Comparison of ENCODE assay signal across 2 cellular contexts in the genomic region with DNA sequence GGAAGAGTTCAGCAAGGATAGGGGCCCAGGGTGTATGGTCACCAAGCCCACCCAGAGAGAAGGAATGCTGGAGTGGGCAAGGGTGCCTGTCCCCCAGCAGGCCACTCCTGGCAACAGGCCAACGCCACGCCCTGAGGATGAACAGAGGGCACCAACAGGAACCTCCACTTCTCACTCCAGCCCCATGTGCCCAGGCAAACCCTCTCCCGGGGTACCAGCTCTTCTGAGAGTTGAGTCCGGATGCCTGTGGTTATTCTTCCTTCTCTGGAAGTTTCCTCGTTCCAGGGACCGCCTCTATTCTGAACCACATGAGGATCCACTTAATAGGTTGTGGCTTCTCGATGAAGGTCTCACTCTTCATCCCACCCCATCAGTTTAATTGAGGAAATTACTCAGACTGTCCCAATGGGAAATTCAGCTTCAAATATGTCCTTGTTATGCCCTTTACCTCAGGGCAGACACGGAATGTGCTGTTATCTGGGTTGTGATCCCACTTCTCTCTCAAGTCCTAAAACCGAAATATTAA.
TF ChIP-seq lines count a peak whose summit lies in the region.

No MANE protein-coding gene starts in this region.

TF ChIP-seq in A549, 52 proteins besides CTCF, POLR2A, EP300 and RAD21 (continued from another document):
- TF ChIP-seq KDM1A (IDR thresholded peaks at IDR 0.05; ENCODE audit: low read depth), result no peak
- TF ChIP-seq, protein P1, sequence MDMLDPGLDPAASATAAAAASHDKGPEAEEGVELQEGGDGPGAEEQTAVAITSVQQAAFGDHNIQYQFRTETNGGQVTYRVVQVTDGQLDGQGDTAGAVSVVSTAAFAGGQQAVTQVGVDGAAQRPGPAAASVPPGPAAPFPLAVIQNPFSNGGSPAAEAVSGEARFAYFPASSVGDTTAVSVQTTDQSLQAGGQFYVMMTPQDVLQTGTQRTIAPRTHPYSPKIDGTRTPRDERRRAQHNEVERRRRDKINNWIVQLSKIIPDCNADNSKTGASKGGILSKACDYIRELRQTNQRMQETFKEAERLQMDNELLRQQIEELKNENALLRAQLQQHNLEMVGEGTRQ (IDR thresholded peaks at IDR 0.05), result no peak
- TF ChIP-seq, protein P2, sequence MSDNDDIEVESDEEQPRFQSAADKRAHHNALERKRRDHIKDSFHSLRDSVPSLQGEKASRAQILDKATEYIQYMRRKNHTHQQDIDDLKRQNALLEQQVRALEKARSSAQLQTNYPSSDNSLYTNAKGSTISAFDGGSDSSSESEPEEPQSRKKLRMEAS (IDR thresholded peaks at IDR 0.05), result no peak
- no peak for TF ChIP-seq TFCP2L1 (CRISPR knock-in tag; IDR thresholded peaks at IDR 0.05)
- no peak for TF ChIP-seq SMC3 (IDR thresholded peaks at IDR 0.05)

TF ChIP-seq in HEK293T, 16 proteins besides CTCF, POLR2A, EP300 and RAD21 (continued from another document):
- no peak for TF ChIP-seq LEF1 (IDR thresholded peaks at IDR 0.05; ENCODE audit: borderline replicate concordance)
- TF ChIP-seq SP1 (IDR thresholded peaks at IDR 0.05), result no peak
- no peak for TF ChIP-seq HDGF (IDR thresholded peaks at IDR 0.05; ENCODE audit: borderline replicate concordance)
- no peak for TF ChIP-seq FOXM1 (IDR thresholded peaks at IDR 0.05; ENCODE audit: borderline replicate concordance)
- no peak for TF ChIP-seq SUZ12 (IDR thresholded peaks at IDR 0.05)
- TF ChIP-seq TARDBP (IDR thresholded peaks at IDR 0.05), result no peak
- TF ChIP-seq ELF4 (IDR thresholded peaks at IDR 0.05), result no peak
